20 cellular contexts compared by ENCODE assay signal in genomic region chr4:73098713-73099112, GRCh38. TPM values are rescaled to one million over a fixed set of nuclear protein-coding genes. Genes with fewer than 3 reads are reported as not detected.
DNase-seq lines count a peak whose midpoint lies in the region; ATAC-seq lines count a peak whose summit lies in the region.
"Had no signal": no experiment of that assay in that cellular context is flagged by ENCODE, and none has a peak within 500 bp of the region (broad histone marks: within the 10 kb centered on the region; RNA-seq: fewer than 3 reads in every experiment).

No MANE protein-coding gene starts in this region.

- no peaks in the 10 kb centered on the region for H3K9me3 Mint-ChIP-seq in activated naive CD4-positive, alpha-beta T cell treated with anti-CD3 and anti-CD28 coated beads, Interleukin-2, amount 10 ng/mL, durations not matched to agents 7 days and 5 days
- H3K9me3 Mint-ChIP-seq in stimulated activated naive B cell treated with anti-CD40 and anti-IgM and Interleukin-4, amounts not matched to agents 10 μg/mL and 1 μg/mL and 100 μg/mL, for 72 hours: no peaks in the 10 kb centered on the region
- H3K9me3 Mint-ChIP-seq: CD4-positive, CD25-positive, alpha-beta regulatory T cell; GM23338 had no signal

- H3K36me3 Mint-ChIP-seq in activated naive CD4-positive, alpha-beta T cell treated with anti-CD3 and anti-CD28 coated beads, Interleukin-2, amount 10 ng/mL, durations not matched to agents 7 days and 5 days: peaks cover 23% of the 10 kb centered on the region
- peaks cover 8% of the 10 kb centered on the region for H3K36me3 Mint-ChIP-seq in T-helper 17 cell (ENCODE audit: low read depth)
- H3K36me3 Mint-ChIP-seq in stimulated activated naive B cell treated with anti-CD40 and anti-IgM and Interleukin-4, amounts not matched to agents 10 μg/mL and 1 μg/mL and 100 μg/mL, for 72 hours: peaks cover 27 to 36% of the 10 kb centered on the region in 2 donors

- no peak for ATAC-seq in T-helper 17 cell
- ATAC-seq in left lobe of liver: peak; percentile 30
- ATAC-seq in stimulated activated naive B cell treated with anti-CD40 and anti-IgM and Interleukin-4, amounts not matched to agents 10 μg/mL and 1 μg/mL and 100 μg/mL, for 72 hours (replicated peaks): no peak
- no peak for ATAC-seq in GM18511 (IDR thresholded peaks at IDR 0.05; ENCODE audit: unreplicated experiment)
- ATAC-seq: GM23338, Right ventricle myocardium inferior had no signal

- CTCF ChIA-PET in activated naive CD4-positive, alpha-beta T cell treated with anti-CD3 and anti-CD28 coated beads, Interleukin-2, amount 10 ng/mL, durations not matched to agents 7 days and 5 days (lab: Charles Lee): interaction anchor here (1.4 kb wide), 1 partner anchor 9 kb away, joined by 5 read pairs; no protein-coding TSS in a partner anchor

- no peaks in the 10 kb centered on the region for H3K27me3 Mint-ChIP-seq in activated naive CD4-positive, alpha-beta T cell treated with anti-CD3 and anti-CD28 coated beads, Interleukin-2, amount 10 ng/mL, durations not matched to agents 7 days and 5 days
- no peaks in the 10 kb centered on the region for H3K27me3 Mint-ChIP-seq in T-helper 17 cell
- H3K27me3 Mint-ChIP-seq in stimulated activated naive B cell treated with anti-CD40 and anti-IgM and Interleukin-4, amounts not matched to agents 10 μg/mL and 1 μg/mL and 100 μg/mL, for 72 hours: no peaks in the 10 kb centered on the region
- H3K27me3 Mint-ChIP-seq: CD4-positive, CD25-positive, alpha-beta regulatory T cell; IgD-negative memory B cell had no signal

- no peak for DNase-seq in activated naive CD4-positive, alpha-beta T cell treated with anti-CD3 and anti-CD28 coated beads, Interleukin-2, amount 10 ng/mL, durations not matched to agents 7 days and 5 days
- no peak for DNase-seq in activated naive CD4-positive, alpha-beta T cell treated with anti-CD3 and anti-CD28 coated beads, Interleukin-2, amount 50 U/mL, for 16 hours
- DNase-seq in T-helper 17 cell: no peak
- no peak for DNase-seq in left lobe of liver (ENCODE audit: low spot score)
- no peak for DNase-seq in stimulated activated naive B cell treated with anti-CD40 and anti-IgM and Interleukin-4, amounts not matched to agents 10 μg/mL and 1 μg/mL and 100 μg/mL, for 72 hours
- no peak for DNase-seq in NCI-H510A treated with DMSO at 0.1 percent for 48 hours (lab: John Stamatoyannopoulos, UW)
- DNase-seq: BE2C; Calu3; CD4-positive, CD25-positive, alpha-beta regulatory T cell; DMS53; EL; Karpas-422; NCI-H1048; NCI-H1436 treated with DMSO at 0.1 percent for 48 hours; NCI-H2029; NCI-H774 had no signal

- no peaks in the 10 kb centered on the region for H3K9me3 ChIP-seq in T-helper 17 cell (ENCODE audit: control insufficient read depth, low read length, poor library complexity, severe bottlenecking)
- H3K9me3 ChIP-seq: BE2C had no signal

- H3K4me3 Mint-ChIP-seq in activated naive CD4-positive, alpha-beta T cell treated with anti-CD3 and anti-CD28 coated beads, Interleukin-2, amount 10 ng/mL, durations not matched to agents 7 days and 5 days: no peak overlapping the region
- H3K4me3 Mint-ChIP-seq in T-helper 17 cell: no peak overlapping the region
- H3K4me3 Mint-ChIP-seq in stimulated activated naive B cell treated with anti-CD40 and anti-IgM and Interleukin-4, amounts not matched to agents 10 μg/mL and 1 μg/mL and 100 μg/mL, for 72 hours: no peak overlapping the region
- H3K4me3 Mint-ChIP-seq: CD4-positive, CD25-positive, alpha-beta regulatory T cell; GM23338; IgD-negative memory B cell had no signal

- no peaks in the 10 kb centered on the region for H3K4me1 Mint-ChIP-seq in activated naive CD4-positive, alpha-beta T cell treated with anti-CD3 and anti-CD28 coated beads, Interleukin-2, amount 10 ng/mL, durations not matched to agents 7 days and 5 days
- peaks cover 7% of the 10 kb centered on the region for H3K4me1 Mint-ChIP-seq in T-helper 17 cell
- H3K4me1 Mint-ChIP-seq in stimulated activated naive B cell treated with anti-CD40 and anti-IgM and Interleukin-4, amounts not matched to agents 10 μg/mL and 1 μg/mL and 100 μg/mL, for 72 hours: peaks cover 0 to 5% of the 10 kb centered on the region in 2 donors
- H3K4me1 Mint-ChIP-seq: GM23338 had no signal

- H3K27ac Mint-ChIP-seq in activated naive CD4-positive, alpha-beta T cell treated with anti-CD3 and anti-CD28 coated beads, Interleukin-2, amount 10 ng/mL, durations not matched to agents 7 days and 5 days: peak overlapping the region; percentile 42
- peak overlapping the region; percentile 86 for H3K27ac Mint-ChIP-seq in T-helper 17 cell
- peak overlapping the region; percentile 65 for H3K27ac Mint-ChIP-seq in stimulated activated naive B cell treated with anti-CD40 and anti-IgM and Interleukin-4, amounts not matched to agents 10 μg/mL and 1 μg/mL and 100 μg/mL, for 72 hours
- H3K27ac Mint-ChIP-seq: GM23338 had no signal

RNA-seq across cellular contexts. Expression of gene COX18, which starts 29.2 kb away (rescaled TPM):
- 10 to 100 TPM in 1 of 2 donors, 1 to 10 TPM in 1; 9.2 to 10.3 TPM for total RNA-seq in T-helper 17 cell
- total RNA-seq in left lobe of liver: 19.9 TPM
